ENCODE assay signal across 2 cellular contexts in genomic region chr10:127227027-127227426, GRCh38.
TF ChIP-seq lines count a peak whose summit lies in the region.

No MANE protein-coding gene starts in this region.

TF ChIP-seq in A549, 52 proteins besides CTCF, POLR2A, EP300 and RAD21:
- TF ChIP-seq, protein P1, sequence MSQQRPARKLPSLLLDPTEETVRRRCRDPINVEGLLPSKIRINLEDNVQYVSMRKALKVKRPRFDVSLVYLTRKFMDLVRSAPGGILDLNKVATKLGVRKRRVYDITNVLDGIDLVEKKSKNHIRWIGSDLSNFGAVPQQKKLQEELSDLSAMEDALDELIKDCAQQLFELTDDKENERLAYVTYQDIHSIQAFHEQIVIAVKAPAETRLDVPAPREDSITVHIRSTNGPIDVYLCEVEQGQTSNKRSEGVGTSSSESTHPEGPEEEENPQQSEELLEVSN (IDR thresholded peaks at IDR 0.05; ENCODE audit: borderline replicate concordance, low read depth) = no peak
- TF ChIP-seq POLR2AphosphoS2 (conservative IDR thresholded peaks at IDR 0.05; ENCODE audit: low read length) = no peak
- no peak for TF ChIP-seq ZSCAN20 (CRISPR knock-in tag; IDR thresholded peaks at IDR 0.05)
- TF ChIP-seq, protein P2, sequence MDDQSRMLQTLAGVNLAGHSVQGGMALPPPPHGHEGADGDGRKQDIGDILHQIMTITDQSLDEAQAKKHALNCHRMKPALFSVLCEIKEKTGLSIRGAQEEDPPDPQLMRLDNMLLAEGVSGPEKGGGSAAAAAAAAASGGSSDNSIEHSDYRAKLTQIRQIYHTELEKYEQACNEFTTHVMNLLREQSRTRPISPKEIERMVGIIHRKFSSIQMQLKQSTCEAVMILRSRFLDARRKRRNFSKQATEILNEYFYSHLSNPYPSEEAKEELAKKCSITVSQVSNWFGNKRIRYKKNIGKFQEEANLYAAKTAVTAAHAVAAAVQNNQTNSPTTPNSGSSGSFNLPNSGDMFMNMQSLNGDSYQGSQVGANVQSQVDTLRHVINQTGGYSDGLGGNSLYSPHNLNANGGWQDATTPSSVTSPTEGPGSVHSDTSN (IDR thresholded peaks at IDR 0.05) = no peak
- no peak for TF ChIP-seq SMC3 (IDR thresholded peaks at IDR 0.05)

TF ChIP-seq in HepG2, 621 proteins besides CTCF, POLR2A, EP300 and RAD21:
- TF ChIP-seq, protein P3, sequence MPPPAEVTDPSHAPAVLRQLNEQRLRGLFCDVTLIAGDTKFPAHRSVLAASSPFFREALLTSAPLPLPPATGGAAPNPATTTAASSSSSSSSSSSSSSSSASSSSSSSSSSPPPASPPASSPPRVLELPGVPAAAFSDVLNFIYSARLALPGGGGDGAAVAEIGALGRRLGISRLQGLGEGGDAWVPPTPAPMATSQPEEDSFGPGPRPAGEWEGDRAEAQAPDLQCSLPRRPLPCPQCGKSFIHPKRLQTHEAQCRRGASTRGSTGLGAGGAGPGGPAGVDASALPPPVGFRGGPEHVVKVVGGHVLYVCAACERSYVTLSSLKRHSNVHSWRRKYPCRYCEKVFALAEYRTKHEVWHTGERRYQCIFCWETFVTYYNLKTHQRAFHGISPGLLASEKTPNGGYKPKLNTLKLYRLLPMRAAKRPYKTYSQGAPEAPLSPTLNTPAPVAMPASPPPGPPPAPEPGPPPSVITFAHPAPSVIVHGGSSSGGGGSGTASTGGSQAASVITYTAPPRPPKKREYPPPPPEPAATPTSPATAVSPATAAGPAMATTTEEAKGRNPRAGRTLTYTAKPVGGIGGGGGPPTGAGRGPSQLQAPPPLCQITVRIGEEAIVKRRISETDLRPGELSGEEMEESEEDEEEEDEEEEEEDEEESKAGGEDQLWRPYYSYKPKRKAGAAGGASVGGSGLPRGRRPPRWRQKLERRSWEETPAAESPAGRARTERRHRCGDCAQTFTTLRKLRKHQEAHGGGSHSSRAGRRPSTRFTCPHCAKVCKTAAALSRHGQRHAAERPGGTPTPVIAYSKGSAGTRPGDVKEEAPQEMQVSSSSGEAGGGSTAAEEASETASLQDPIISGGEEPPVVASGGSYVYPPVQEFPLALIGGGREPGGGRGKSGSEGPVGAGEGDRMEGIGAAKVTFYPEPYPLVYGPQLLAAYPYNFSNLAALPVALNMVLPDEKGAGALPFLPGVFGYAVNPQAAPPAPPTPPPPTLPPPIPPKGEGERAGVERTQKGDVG (CRISPR knock-in tag; IDR thresholded peaks at IDR 0.05; ENCODE audit: borderline replicate concordance) = 0 out of 2 replicates have a peak, but pooled peaks have one; percentile 39
- no peak for TF ChIP-seq JUNB (CRISPR knock-in tag; IDR thresholded peaks at IDR 0.05; ENCODE audit: borderline replicate concordance)
- TF ChIP-seq ZMAT5 (CRISPR knock-in tag; IDR thresholded peaks at IDR 0.05; ENCODE audit: borderline replicate concordance, low read depth) = no peak
